In genomic region chr7:97872025-97872669, GRCh38 we compare ENCODE assay signal across 8 cellular contexts. TPM values are rescaled to one million over a fixed set of nuclear protein-coding genes. Genes with fewer than 3 reads are reported as not detected.
A peak's percentile ranks its signal among the peaks of the same experiment; 100 is the strongest.
DNase-seq lines count a peak whose midpoint lies in the region; ATAC-seq and TF ChIP-seq lines count a peak whose summit lies in the region.

Gene ASNS (minus strand): TSS chr7:97872408. CDS start chr7:97869156, 3,252 bp downstream.

- peaks cover 4% of the 10 kb centered on the region for H3K4me1 Mint-ChIP-seq in activated T-helper 17 cell treated with anti-CD3 and anti-CD28 coated beads, Interleukin-2, amount 50 U/mL, for 72 hours
- H3K4me1 Mint-ChIP-seq in naive thymus-derived CD8-positive, alpha-beta T cell = peaks cover 7 to 20% (median 15%) of the 10 kb centered on the region in 4 donors
- H3K4me1 Mint-ChIP-seq in stimulated activated naive B cell treated with anti-CD40 and anti-IgM and Interleukin-4, amounts not matched to agents 10 μg/mL and 1 μg/mL and 100 μg/mL, for 72 hours = peaks cover 2 to 13% of the 10 kb centered on the region in 2 donors

- peak within 1 kb of the TSS; percentile 89 for H3K9ac ChIP-seq in GM23248

- peak within 1 kb of the TSS; percentile 67 for H3K27ac ChIP-seq in DOHH2 (ENCODE audit: low read depth, low read length)
- H3K27ac ChIP-seq in GM23248 = peak within 1 kb of the TSS; percentile 58
- peak within 1 kb of the TSS; percentile 80 for H3K27ac ChIP-seq in RWPE1

- TF ChIP-seq CTCF in DOHH2 (IDR thresholded peaks at IDR 0.05; ENCODE audit: low read depth, low read length, poor library complexity, severe bottlenecking) (no peak), RWPE1 (conservative IDR thresholded peaks at IDR 0.05; ENCODE audit: low read depth) (no peak), fibroblast of mammary gland (conservative IDR thresholded peaks at IDR 0.05; ENCODE audit: control insufficient read depth, insufficient read depth, low read depth, low read length) (no peak)

- H3K4me1 ChIP-seq in DOHH2 (ENCODE audit: control insufficient read depth, low read length) = peaks cover 22% of the 10 kb centered on the region
- H3K4me1 ChIP-seq in GM23248 (ENCODE audit: insufficient read depth) = peaks cover 18% of the 10 kb centered on the region

- CTCF ChIA-PET in RWPE1 (lab: Yijun Ruan, JAX) = interaction anchor here (1.5 to 2.0 kb wide), 2 partner anchors 56 to 141 kb away, joined by 3 to 10 read pairs; no protein-coding TSS in a partner anchor

- H4K20me1 ChIP-seq in DOHH2 (ENCODE audit: control insufficient read depth, insufficient read depth, low read depth, low read length) (no peaks in the 10 kb centered on the region), GM23248 (ENCODE audit: insufficient read depth) (no peaks in the 10 kb centered on the region)

- peaks cover 31% of the 10 kb centered on the region for H3K36me3 ChIP-seq in DOHH2 (ENCODE audit: control insufficient read depth, low read length)
- H3K36me3 ChIP-seq in GM23248 (ENCODE audit: low read depth) = peaks cover 16% of the 10 kb centered on the region

- peak within 1 kb of the TSS; percentile 89 for H3K27ac Mint-ChIP-seq in activated T-helper 17 cell treated with anti-CD3 and anti-CD28 coated beads, Interleukin-2, amount 50 U/mL, for 72 hours
- peak within 1 kb of the TSS; percentile 75 to 95 (median 92) for H3K27ac Mint-ChIP-seq in naive thymus-derived CD8-positive, alpha-beta T cell
- H3K27ac Mint-ChIP-seq in stimulated activated naive B cell treated with anti-CD40 and anti-IgM and Interleukin-4, amounts not matched to agents 10 μg/mL and 1 μg/mL and 100 μg/mL, for 72 hours = peak within 1 kb of the TSS; percentile 93

- H3K4me2 ChIP-seq in DOHH2 (ENCODE audit: low read length) = peak within 1 kb of the TSS; percentile 83
- H3K4me2 ChIP-seq in GM23248 (ENCODE audit: unreplicated experiment) = peak within 1 kb of the TSS; percentile 88

- H3K27me3 ChIP-seq in DOHH2 (ENCODE audit: control insufficient read depth, low read length) = no peaks in the 10 kb centered on the region
- no peaks in the 10 kb centered on the region for H3K27me3 ChIP-seq in GM23248 (replicated peaks; ENCODE audit: insufficient read depth)

- H3K4me3 ChIP-seq in DOHH2 (ENCODE audit: low read length) = peak within 1 kb of the TSS; percentile 91
- peak within 1 kb of the TSS; percentile 90 for H3K4me3 ChIP-seq in GM23248
- peak within 1 kb of the TSS; percentile 84 for H3K4me3 ChIP-seq in fibroblast of mammary gland (ENCODE audit: control insufficient read depth, low read depth, low read length)

- peak; percentile 97 for DNase-seq in GM23248
- peak; percentile 85 to 89 for DNase-seq in Kasumi-1 (lab: John Stamatoyannopoulos, UW)
- DNase-seq in RWPE1 (ENCODE audit: low spot score) = peak; percentile 89
- peak; percentile 82 for DNase-seq in fibroblast of mammary gland (ENCODE audit: low read depth)
- DNase-seq in naive thymus-derived CD8-positive, alpha-beta T cell = peak; percentile 63 to 86 (median 78)
- peak; percentile 87 for DNase-seq in stimulated activated naive B cell treated with anti-CD40 and anti-IgM and Interleukin-4, amounts not matched to agents 10 μg/mL and 1 μg/mL and 100 μg/mL, for 72 hours

- H3K9me2 ChIP-seq in DOHH2 (replicated peaks; ENCODE audit: control insufficient read depth, low read length) (no peaks in the 10 kb centered on the region), GM23248 (ENCODE audit: insufficient read depth) (no peaks in the 10 kb centered on the region)

- H3K9me3 ChIP-seq in DOHH2 (ENCODE audit: control insufficient read depth, insufficient read depth, low read length) (no peaks in the 10 kb centered on the region), GM23248 (ENCODE audit: low read depth) (no peaks in the 10 kb centered on the region)

- WGBS in GM23248 (ENCODE audit: low coverage in 1 of 2, low lambda C conversion rate in 2 of 2, missing lambda C conversion rate in 2 of 2), 2 experiments = 1% methylated on average over 40 to 48 of the region's 58 CpGs

- in situ Hi-C loops in GM23248 (cut with MboI) = no loop called here

- ATAC-seq in activated T-helper 17 cell treated with anti-CD3 and anti-CD28 coated beads, Interleukin-2, amount 50 U/mL, for 72 hours (replicated peaks) = peak; percentile 98
- peak; percentile 86 to 87 for ATAC-seq in naive thymus-derived CD8-positive, alpha-beta T cell
- ATAC-seq in stimulated activated naive B cell treated with anti-CD40 and anti-IgM and Interleukin-4, amounts not matched to agents 10 μg/mL and 1 μg/mL and 100 μg/mL, for 72 hours (replicated peaks) = peak; percentile 98 to 99

- peak within 1 kb of the TSS; percentile 90 for H2AFZ ChIP-seq in GM23248

- H3K4me3 Mint-ChIP-seq in activated T-helper 17 cell treated with anti-CD3 and anti-CD28 coated beads, Interleukin-2, amount 50 U/mL, for 72 hours = peak within 1 kb of the TSS; percentile 84
- H3K4me3 Mint-ChIP-seq in naive thymus-derived CD8-positive, alpha-beta T cell = peak within 1 kb of the TSS; percentile 85 to 91 (median 87)
- H3K4me3 Mint-ChIP-seq in stimulated activated naive B cell treated with anti-CD40 and anti-IgM and Interleukin-4, amounts not matched to agents 10 μg/mL and 1 μg/mL and 100 μg/mL, for 72 hours = peak within 1 kb of the TSS; percentile 87 to 96

- H3K27me3 Mint-ChIP-seq in activated T-helper 17 cell treated with anti-CD3 and anti-CD28 coated beads, Interleukin-2, amount 50 U/mL, for 72 hours = no peaks in the 10 kb centered on the region
- no peaks in the 10 kb centered on the region for H3K27me3 Mint-ChIP-seq in naive thymus-derived CD8-positive, alpha-beta T cell
- no peaks in the 10 kb centered on the region for H3K27me3 Mint-ChIP-seq in stimulated activated naive B cell treated with anti-CD40 and anti-IgM and Interleukin-4, amounts not matched to agents 10 μg/mL and 1 μg/mL and 100 μg/mL, for 72 hours

- peaks cover 29% of the 10 kb centered on the region for H3K36me3 Mint-ChIP-seq in activated T-helper 17 cell treated with anti-CD3 and anti-CD28 coated beads, Interleukin-2, amount 50 U/mL, for 72 hours (ENCODE audit: low read depth)
- H3K36me3 Mint-ChIP-seq in naive thymus-derived CD8-positive, alpha-beta T cell = peaks cover 0 to 19% (median 9%) of the 10 kb centered on the region in 3 donors
- H3K36me3 Mint-ChIP-seq in stimulated activated naive B cell treated with anti-CD40 and anti-IgM and Interleukin-4, amounts not matched to agents 10 μg/mL and 1 μg/mL and 100 μg/mL, for 72 hours = peaks cover 4 to 12% of the 10 kb centered on the region in 2 donors

- H3K9me3 Mint-ChIP-seq in activated T-helper 17 cell treated with anti-CD3 and anti-CD28 coated beads, Interleukin-2, amount 50 U/mL, for 72 hours = no peaks in the 10 kb centered on the region
- no peaks in the 10 kb centered on the region for H3K9me3 Mint-ChIP-seq in naive thymus-derived CD8-positive, alpha-beta T cell
- H3K9me3 Mint-ChIP-seq in stimulated activated naive B cell treated with anti-CD40 and anti-IgM and Interleukin-4, amounts not matched to agents 10 μg/mL and 1 μg/mL and 100 μg/mL, for 72 hours = no peaks in the 10 kb centered on the region

- POLR2A ChIA-PET in RWPE1 (lab: Yijun Ruan, JAX; ENCODE audit: low non-redundant PET) = no interaction called here
- POLR2A ChIA-PET in naive thymus-derived CD8-positive, alpha-beta T cell (lab: Charles Lee) = interaction anchor here (0.8 to 1.5 kb wide), 2 partner anchors 99 to 755 kb away, joined by 3 to 13 read pairs; partner anchors contain the start of gene SDHAF3

- H3F3A ChIP-seq in DOHH2 (ENCODE audit: control insufficient read depth, insufficient read depth) (no peaks in the 10 kb centered on the region), GM23248 (ENCODE audit: insufficient read depth) (no peaks in the 10 kb centered on the region)

- peaks cover 25% of the 10 kb centered on the region for H3K79me2 ChIP-seq in DOHH2 (ENCODE audit: control insufficient read depth, low read length)
- peaks cover 38% of the 10 kb centered on the region for H3K79me2 ChIP-seq in GM23248 (ENCODE audit: insufficient read depth)

RNA-seq across cellular contexts. Expression of gene ASNS, which starts in this region (rescaled TPM):
- total RNA-seq in GM23248 (2014; rRNA removed; shearing (Covaris generic)) = 103 and 107 TPM in 2 replicates
- 163 and 174 TPM in 2 replicates for polyA plus RNA-seq in GM23248 (2016; fragmentation: Nextera tagmentation; extraction: Ambion mirVana)
- total RNA-seq in activated T-helper 17 cell treated with anti-CD3 and anti-CD28 coated beads, Interleukin-2, amount 50 U/mL, for 72 hours = 10 to 100 TPM; 61.5 to 88.5 TPM
- 10 to 100 TPM; 32.4 to 36.9 TPM for total RNA-seq in naive thymus-derived CD8-positive, alpha-beta T cell
- 10 to 100 TPM; 18.0 to 26.7 (median 20.3) TPM for polyA plus RNA-seq in naive thymus-derived CD8-positive, alpha-beta T cell

Comparison
In these comparisons a context has a peak if more than half of its experiments do, and no peak if none do; other contexts are left out.
1. Peak in every context shown above with its lines: DNase-seq, ATAC-seq, H3K4me3 ChIP-seq and H3K27ac ChIP-seq.